ENCODE assay signal across 8 cellular contexts in genomic region chr6:42901538-42901957, GRCh38. TPM values are rescaled to one million over a fixed set of nuclear protein-coding genes. Genes with fewer than 3 reads are reported as not detected.
A peak's percentile ranks its signal among the peaks of the same experiment; 100 is the strongest.
DNase-seq lines count a peak whose midpoint lies in the region; ATAC-seq and TF ChIP-seq lines count a peak whose summit lies in the region.
"Had no signal": no experiment of that assay in that cellular context is flagged by ENCODE, and none has a peak within 500 bp of the region (broad histone marks: within the 10 kb centered on the region; RNA-seq: fewer than 3 reads in every experiment).

No MANE protein-coding gene starts in this region.

- TF ChIP-seq CTCF in endodermal cell (conservative IDR thresholded peaks at IDR 0.05), result peak; percentile 90

- H3K4me1 Mint-ChIP-seq in endodermal cell, result peaks cover 33% of the 10 kb centered on the region

- no peaks in the 10 kb centered on the region for H3K36me3 ChIP-seq in endodermal cell (ENCODE audit: control insufficient read depth, insufficient read depth, low read length)

- no peaks in the 10 kb centered on the region for H3K27me3 Mint-ChIP-seq in endodermal cell (ENCODE audit: insufficient read depth)

- WGBS in endodermal cell (ENCODE audit: insufficient coverage in 1 of 2, insufficient read length in 1 of 2), 2 experiments, result 14 to 18% methylated on average over 7 to 11 of the region's 11 CpGs

- H3K4me3 ChIP-seq in endodermal cell (ENCODE audit: low read length), result peak overlapping the region; percentile 57

- H3K27me3 ChIP-seq in endodermal cell (ENCODE audit: control insufficient read depth, insufficient read depth, low read length, poor library complexity, severe bottlenecking), result no peaks in the 10 kb centered on the region

- no peaks in the 10 kb centered on the region for H3K36me3 Mint-ChIP-seq in endodermal cell (ENCODE audit: low read depth)

- peak; percentile 57 for ATAC-seq in GM18502 (IDR thresholded peaks at IDR 0.05; ENCODE audit: poor library complexity, unreplicated experiment)

- H3K4me1 ChIP-seq in endodermal cell (ENCODE audit: control insufficient read depth, insufficient read depth, low read length), result peaks cover 11% of the 10 kb centered on the region

- DNase-seq in HUDEP-2 (lab: John Stamatoyannopoulos, UW; ENCODE audit: unreplicated experiment in 76 of 76), result peak in 74 of 76 experiments; percentile 69 to 99 (median 92)
- DNase-seq in NK-92 treated with Interleukin-12 subunit alpha and Interleukin-12 subunit beta, amount 100 ng/mL, for 24 hours (lab: John Stamatoyannopoulos, UW), result peak; percentile 48
- DNase-seq in activated CD8-positive, alpha-beta memory T cell treated with anti-CD3 and anti-CD28 coated beads for 24 hours, result peak; percentile 82
- DNase-seq in endodermal cell, result peak; percentile 89
- DNase-seq in middle frontal gyrus (ENCODE audit: extremely low spot score, low spot score), result peak; percentile 54
- DNase-seq in stimulated activated CD8-positive, alpha-beta memory T cell treated with anti-CD3 and anti-CD28 coated beads, Interleukin-4, amount 100 ng/mL, for 48 hours, result peak; percentile 73

- no peaks in the 10 kb centered on the region for H3K9me3 Mint-ChIP-seq in endodermal cell

- H3K27ac Mint-ChIP-seq in endodermal cell, result peak overlapping the region; percentile 95

- H3K4me3 Mint-ChIP-seq in endodermal cell, result peak overlapping the region; percentile 29

- H3K9ac ChIP-seq in endodermal cell (ENCODE audit: extremely low read depth, low read length, poor library complexity, severe bottlenecking), result no peak overlapping the region

- no peak overlapping the region for H3K27ac ChIP-seq in endodermal cell (ENCODE audit: low read depth, low read length)

- no peaks in the 10 kb centered on the region for H3K9me3 ChIP-seq in endodermal cell (ENCODE audit: control insufficient read depth, low read length)

RNA-seq across cellular contexts. Expression of gene PTCRA, which starts 14.3 kb away (rescaled TPM):
- total RNA-seq in endodermal cell, result not detected
- not detected for polyA plus RNA-seq in endodermal cell (2013, experiment 1 of 2)
- not detected for polyA plus RNA-seq in endodermal cell (2013, experiment 2 of 2)
- total RNA-seq: temporal lobe had no signal

RNA-seq across cellular contexts. Expression of gene RPL7L1, which starts 22.1 kb away (rescaled TPM):
- total RNA-seq in endodermal cell, result 100 to 1,000 TPM; 112 to 114 TPM
- polyA plus RNA-seq in endodermal cell (2013, experiment 1 of 2), result 91.1 TPM
- 86.1 TPM for polyA plus RNA-seq in endodermal cell (2013, experiment 2 of 2)

RNA-seq across cellular contexts. Expression of gene CNPY3, which starts 27.7 kb away (rescaled TPM):
- 10 to 100 TPM; 72.7 to 73.6 TPM for total RNA-seq in endodermal cell
- 57.4 TPM for polyA plus RNA-seq in endodermal cell (2013, experiment 1 of 2)
- polyA plus RNA-seq in endodermal cell (2013, experiment 2 of 2), result 50.6 TPM

RNA-seq across cellular contexts. Expression of gene GNMT, which starts 59.0 kb away (rescaled TPM):
- total RNA-seq in endodermal cell, result under 1 TPM; 0.75 to 0.84 TPM
- 1.1 TPM for polyA plus RNA-seq in endodermal cell (2013, experiment 1 of 2)
- 1.1 TPM for polyA plus RNA-seq in endodermal cell (2013, experiment 2 of 2)
